In genomic region chr18:7671105-7671504, GRCh38 we compare ENCODE assay signal across 28 cellular contexts.
"Had no signal": no experiment of that assay in that cellular context is flagged by ENCODE, and none has a peak within 500 bp of the region (broad histone marks: within the 10 kb centered on the region; RNA-seq: fewer than 3 reads in every experiment).

No MANE protein-coding gene starts in this region.

- H3K36me3 Mint-ChIP-seq: stimulated activated effector memory CD8-positive, alpha-beta T cell treated with anti-CD3 and anti-CD28 coated beads, Interleukin-12 subunit alpha, Interleukin-12 subunit beta, amount 100 ng/mL, for 72 hours; stimulated activated memory B cell treated with anti-CD40 and anti-IgM and Interleukin-4, amounts not matched to agents 10 μg/mL and 1 μg/mL and 100 μg/mL, for 72 hours; stimulated activated naive B cell treated with anti-CD40 and anti-IgM and Interleukin-4, amounts not matched to agents 10 μg/mL and 1 μg/mL and 100 μg/mL, for 72 hours; type B pancreatic cell had no signal

- H3K27ac Mint-ChIP-seq: stimulated activated effector memory CD8-positive, alpha-beta T cell treated with anti-CD3 and anti-CD28 coated beads, Interleukin-12 subunit alpha, Interleukin-12 subunit beta, amount 100 ng/mL, for 72 hours; stimulated activated memory B cell treated with anti-CD40 and anti-IgM and Interleukin-4, amounts not matched to agents 10 μg/mL and 1 μg/mL and 100 μg/mL, for 72 hours; stimulated activated naive B cell treated with anti-CD40 and anti-IgM and Interleukin-4, amounts not matched to agents 10 μg/mL and 1 μg/mL and 100 μg/mL, for 72 hours; stimulated activated naive CD8-positive, alpha-beta T cell treated with anti-CD3 and anti-CD28 coated beads, Interleukin-15, amount 100 ng/mL, for 72 hours; stimulated activated naive CD8-positive, alpha-beta T cell treated with anti-CD3 and anti-CD28 coated beads, Interleukin-15, Interleukin-2, amounts not matched to agents 100 ng/mL and 50 ng/mL, for 24 hours; type B pancreatic cell had no signal

- H3K36me3 ChIP-seq: stomach, suprapubic skin, thoracic aorta, thyroid gland, tibial artery, tibial nerve, transverse colon, upper lobe of left lung, upper lobe of right lung, uterus, vagina had no signal

- H3K27ac ChIP-seq: stomach, suprapubic skin, testis, thoracic aorta, thyroid gland, tibial artery, tibial nerve, transverse colon, upper lobe of left lung, upper lobe of right lung, uterus, vagina had no signal

- H3K9me3 Mint-ChIP-seq: stimulated activated naive B cell treated with anti-CD40 and anti-IgM and Interleukin-4, amounts not matched to agents 10 μg/mL and 1 μg/mL and 100 μg/mL, for 72 hours; stimulated activated naive CD8-positive, alpha-beta T cell treated with anti-CD3 and anti-CD28 coated beads, Interleukin-15, Interleukin-2, amounts not matched to agents 100 ng/mL and 50 ng/mL, for 24 hours; type B pancreatic cell had no signal

- H3K9me3 ChIP-seq: stomach, suprapubic skin, testis, thoracic aorta, thyroid gland, tibial artery, tibial nerve, transverse colon, upper lobe of left lung, upper lobe of right lung, uterus, vagina had no signal

- DNase-seq: stimulated activated CD4-positive, alpha-beta T cell treated with anti-CD3 and anti-CD28 coated beads, Interleukin-2, amount 100 ng/mL, for 48 hours; stimulated activated CD4-positive, alpha-beta T cell treated with anti-CD3 and anti-CD28 coated beads, Interleukin-4, amount 100 ng/mL, for 1 hour; stimulated activated CD4-positive, alpha-beta T cell treated with anti-CD3 and anti-CD28 coated beads, Interleukin-4, amount 100 ng/mL, for 24 hours; stimulated activated CD4-positive, alpha-beta T cell treated with anti-CD3 and anti-CD28 coated beads, Interleukin-4, amount 100 ng/mL, for 4 hours; stimulated activated CD8-positive, alpha-beta memory T cell treated with anti-CD3 and anti-CD28 coated beads, Interleukin-4, amount 100 ng/mL, for 48 hours; stimulated activated naive B cell treated with anti-CD40 and anti-IgM and Interleukin-4, amounts not matched to agents 10 μg/mL and 1 μg/mL and 100 μg/mL, for 72 hours; stimulated activated naive CD4-positive, alpha-beta T cell; stimulated activated naive CD4-positive, alpha-beta T cell treated with Interleukin-2 at 50 U/mL for 16 hours; stimulated activated naive CD8-positive, alpha-beta T cell treated with anti-CD3 and anti-CD28 coated beads, Interleukin-15, amount 100 ng/mL, for 72 hours; stimulated activated naive CD8-positive, alpha-beta T cell treated with anti-CD3 and anti-CD28 coated beads, Interleukin-15, Interleukin-2, amounts not matched to agents 100 U/mL and 50 U/mL, for 24 hours; stomach; substantia nigra; testis; thyroid gland; tibial artery; transverse colon; trophoblast cell; upper lobe of left lung; upper lobe of right lung; uterus had no signal

- H3K27me3 ChIP-seq: stomach, suprapubic skin, testis, thyroid gland, tibial artery, tibial nerve, transverse colon, upper lobe of left lung, upper lobe of right lung, uterus, vagina had no signal

- H3K4me1 Mint-ChIP-seq: stimulated activated memory B cell treated with anti-CD40 and anti-IgM and Interleukin-4, amounts not matched to agents 10 μg/mL and 1 μg/mL and 100 μg/mL, for 72 hours; stimulated activated naive B cell treated with anti-CD40 and anti-IgM and Interleukin-4, amounts not matched to agents 10 μg/mL and 1 μg/mL and 100 μg/mL, for 72 hours; stimulated activated naive CD8-positive, alpha-beta T cell treated with anti-CD3 and anti-CD28 coated beads, Interleukin-15, amount 100 ng/mL, for 72 hours had no signal

- ATAC-seq: stimulated activated effector memory CD8-positive, alpha-beta T cell treated with anti-CD3 and anti-CD28 coated beads, Interleukin-12 subunit alpha, Interleukin-12 subunit beta, amount 100 ng/mL, for 72 hours; stimulated activated memory B cell treated with anti-CD40 and anti-IgM and Interleukin-4, amounts not matched to agents 10 μg/mL and 1 μg/mL and 100 μg/mL, for 72 hours; stimulated activated naive B cell treated with anti-CD40 and anti-IgM and Interleukin-4, amounts not matched to agents 10 μg/mL and 1 μg/mL and 100 μg/mL, for 72 hours; stimulated activated naive CD8-positive, alpha-beta T cell treated with anti-CD3 and anti-CD28 coated beads, Interleukin-15, amount 100 ng/mL, for 72 hours; stimulated activated naive CD8-positive, alpha-beta T cell treated with anti-CD3 and anti-CD28 coated beads, Interleukin-15, Interleukin-2, amounts not matched to agents 100 U/mL and 50 U/mL, for 24 hours; upper lobe of right lung had no signal

- H3K4me3 Mint-ChIP-seq: stimulated activated effector memory CD8-positive, alpha-beta T cell treated with anti-CD3 and anti-CD28 coated beads, Interleukin-12 subunit alpha, Interleukin-12 subunit beta, amount 100 ng/mL, for 72 hours; stimulated activated memory B cell treated with anti-CD40 and anti-IgM and Interleukin-4, amounts not matched to agents 10 μg/mL and 1 μg/mL and 100 μg/mL, for 72 hours; stimulated activated naive B cell treated with anti-CD40 and anti-IgM and Interleukin-4, amounts not matched to agents 10 μg/mL and 1 μg/mL and 100 μg/mL, for 72 hours; stimulated activated naive CD8-positive, alpha-beta T cell treated with anti-CD3 and anti-CD28 coated beads, Interleukin-15, amount 100 ng/mL, for 72 hours; stimulated activated naive CD8-positive, alpha-beta T cell treated with anti-CD3 and anti-CD28 coated beads, Interleukin-15, Interleukin-2, amounts not matched to agents 100 ng/mL and 50 ng/mL, for 24 hours; type B pancreatic cell had no signal

- H3K27me3 Mint-ChIP-seq: stimulated activated memory B cell treated with anti-CD40 and anti-IgM and Interleukin-4, amounts not matched to agents 10 μg/mL and 1 μg/mL and 100 μg/mL, for 72 hours; stimulated activated naive B cell treated with anti-CD40 and anti-IgM and Interleukin-4, amounts not matched to agents 10 μg/mL and 1 μg/mL and 100 μg/mL, for 72 hours; stimulated activated naive CD8-positive, alpha-beta T cell treated with anti-CD3 and anti-CD28 coated beads, Interleukin-15, amount 100 ng/mL, for 72 hours; stimulated activated naive CD8-positive, alpha-beta T cell treated with anti-CD3 and anti-CD28 coated beads, Interleukin-15, Interleukin-2, amounts not matched to agents 100 ng/mL and 50 ng/mL, for 24 hours; type B pancreatic cell had no signal

- H3K4me1 ChIP-seq: suprapubic skin, testis, tibial nerve, transverse colon, upper lobe of right lung, uterus, vagina had no signal

- H3K4me3 ChIP-seq: stomach, suprapubic skin, testis, thoracic aorta, thyroid gland, tibial artery, tibial nerve, transverse colon, upper lobe of left lung, upper lobe of right lung, uterus, vagina had no signal
